In the genomic region with DNA sequence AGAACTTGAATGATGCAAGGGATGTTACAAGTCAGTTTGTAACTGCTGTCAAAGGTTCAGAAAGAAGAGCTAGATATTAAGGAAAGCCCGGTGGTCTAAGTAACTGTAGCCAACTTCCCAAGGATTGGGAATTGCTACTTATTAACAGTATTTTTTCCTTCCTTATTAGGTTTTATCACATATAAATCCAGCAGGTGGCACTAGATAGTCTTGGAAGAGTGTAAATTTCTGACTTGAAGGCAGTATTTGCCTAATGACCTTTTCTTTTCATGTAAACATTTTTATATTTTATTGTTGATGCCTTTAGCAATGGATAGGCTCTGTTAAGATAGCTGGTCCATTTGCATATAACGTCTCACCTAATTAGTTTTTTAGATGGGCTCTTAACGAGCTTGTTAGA, we compare ENCODE assay signal across 8 cellular contexts. TPM values are rescaled to one million over a fixed set of nuclear protein-coding genes. Genes with fewer than 3 reads are reported as not detected.
DNase-seq lines count a peak whose midpoint lies in the region; ATAC-seq, FAIRE-seq and TF ChIP-seq lines count a peak whose summit lies in the region.

No MANE protein-coding gene starts in this region.

- no peaks in the 10 kb centered on the region for H3K36me3 ChIP-seq in thoracic aorta

- intact Hi-C loops in activated CD8-positive, alpha-beta T cell treated with anti-CD3 and anti-CD28 coated beads for 36 hours (cut with micrococcal nuclease), result no loop called here

- H3K27ac Mint-ChIP-seq in activated CD8-positive, alpha-beta T cell treated with anti-CD3 and anti-CD28 coated beads for 36 hours, result no peak overlapping the region
- H3K27ac Mint-ChIP-seq in activated CD8-positive, alpha-beta T cell treated with anti-CD3 and anti-CD28 coated beads, Interleukin-2, amount 10 ng/mL, durations not matched to agents 7 days and 5 days, result no peak overlapping the region

- H3K4me1 Mint-ChIP-seq in activated CD8-positive, alpha-beta T cell treated with anti-CD3 and anti-CD28 coated beads for 36 hours (ENCODE audit: low read depth), result no peaks in the 10 kb centered on the region
- H3K4me1 Mint-ChIP-seq in activated CD8-positive, alpha-beta T cell treated with anti-CD3 and anti-CD28 coated beads, Interleukin-2, amount 10 ng/mL, durations not matched to agents 7 days and 5 days (ENCODE audit: low read depth), result no peaks in the 10 kb centered on the region

- H3K9me3 ChIP-seq in thoracic aorta, result no peaks in the 10 kb centered on the region

- no peak for FAIRE-seq in GM19239 (lab: Jason Lieb, UNC)

- ATAC-seq in activated CD8-positive, alpha-beta T cell treated with anti-CD3 and anti-CD28 coated beads for 36 hours, result no peak
- no peak for ATAC-seq in activated CD8-positive, alpha-beta T cell treated with anti-CD3 and anti-CD28 coated beads, Interleukin-2, amount 10 ng/mL, durations not matched to agents 7 days and 5 days
- ATAC-seq in thoracic aorta (ENCODE audit: insufficient number of reproducible peaks, low FRiP score, low read depth), result no peak

- peak; percentile 49 for TF ChIP-seq CTCF in activated CD8-positive, alpha-beta T cell treated with anti-CD3 and anti-CD28 coated beads for 36 hours (IDR thresholded peaks at IDR 0.05)
- TF ChIP-seq CTCF in fibroblast of pulmonary artery (IDR thresholded peaks at IDR 0.05; ENCODE audit: low read length, missing control alignments) (peak; percentile 54), thoracic aorta (IDR thresholded peaks at IDR 0.05) (peak; percentile 46)

- H3K27me3 ChIP-seq in thoracic aorta (replicated peaks; ENCODE audit: insufficient read depth), result no peaks in the 10 kb centered on the region

- H3K36me3 Mint-ChIP-seq in activated CD8-positive, alpha-beta T cell treated with anti-CD3 and anti-CD28 coated beads for 36 hours (ENCODE audit: low read depth), result peaks cover 3% of the 10 kb centered on the region
- H3K36me3 Mint-ChIP-seq in activated CD8-positive, alpha-beta T cell treated with anti-CD3 and anti-CD28 coated beads, Interleukin-2, amount 10 ng/mL, durations not matched to agents 7 days and 5 days (ENCODE audit: low read depth), result peaks cover 33% of the 10 kb centered on the region

- peaks cover 0 to 5% of the 10 kb centered on the region in 2 donors for H3K4me1 ChIP-seq in thoracic aorta (ENCODE audit: control insufficient read depth in 1 of 2, low read depth in 2 of 2)

- H3K27ac ChIP-seq in thoracic aorta, result no peak overlapping the region

- CTCF ChIA-PET in activated CD8-positive, alpha-beta T cell treated with anti-CD3 and anti-CD28 coated beads for 36 hours (lab: Charles Lee), result interaction anchor here (0.8 to 2.7 kb wide), 20 partner anchors 9 to 761 kb away, joined by 3 to 19 read pairs (median 4); a partner anchor contains a TSS
- CTCF ChIA-PET in activated CD8-positive, alpha-beta T cell treated with anti-CD3 and anti-CD28 coated beads, Interleukin-2, amount 10 ng/mL, durations not matched to agents 7 days and 5 days (lab: Charles Lee), result interaction anchor here (0.8 to 3.6 kb wide), 20 partner anchors 9 to 764 kb away, joined by 3 to 29 read pairs (median 4); no protein-coding TSS in a partner anchor

- H3K4me3 Mint-ChIP-seq in activated CD8-positive, alpha-beta T cell treated with anti-CD3 and anti-CD28 coated beads for 36 hours, result no peak overlapping the region
- no peak overlapping the region for H3K4me3 Mint-ChIP-seq in activated CD8-positive, alpha-beta T cell treated with anti-CD3 and anti-CD28 coated beads, Interleukin-2, amount 10 ng/mL, durations not matched to agents 7 days and 5 days

- H3K27me3 Mint-ChIP-seq in activated CD8-positive, alpha-beta T cell treated with anti-CD3 and anti-CD28 coated beads for 36 hours, result no peaks in the 10 kb centered on the region
- H3K27me3 Mint-ChIP-seq in activated CD8-positive, alpha-beta T cell treated with anti-CD3 and anti-CD28 coated beads, Interleukin-2, amount 10 ng/mL, durations not matched to agents 7 days and 5 days (ENCODE audit: low read depth), result no peaks in the 10 kb centered on the region

- DNase-seq in activated CD8-positive, alpha-beta T cell treated with anti-CD3 and anti-CD28 coated beads for 36 hours, result no peak
- DNase-seq in activated CD8-positive, alpha-beta T cell treated with anti-CD3 and anti-CD28 coated beads, Interleukin-2, amount 10 ng/mL, durations not matched to agents 7 days and 5 days, result no peak
- DNase-seq in NCI-H748 treated with DMSO at 0.1 percent for 48 hours (lab: John Stamatoyannopoulos, UW) (peak; percentile 10), fibroblast of pulmonary artery (ENCODE audit: low read depth) (peak; percentile 64), thoracic aorta (ENCODE audit: low spot score) (no peak), NK-92 (lab: John Stamatoyannopoulos, UW; ENCODE audit: unreplicated experiment) (no peak), GM19239 (ENCODE audit: insufficient read length, low spot score) (no peak)
- no peak for DNase-seq in activated CD4-positive, alpha-beta T cell treated with anti-CD3 and anti-CD28 coated beads for 1 hour

- no peaks in the 10 kb centered on the region for H3K9me3 Mint-ChIP-seq in activated CD8-positive, alpha-beta T cell treated with anti-CD3 and anti-CD28 coated beads for 36 hours
- H3K9me3 Mint-ChIP-seq in activated CD8-positive, alpha-beta T cell treated with anti-CD3 and anti-CD28 coated beads, Interleukin-2, amount 10 ng/mL, durations not matched to agents 7 days and 5 days (ENCODE audit: insufficient read depth), result no peaks in the 10 kb centered on the region

- POLR2A ChIA-PET in activated CD8-positive, alpha-beta T cell treated with anti-CD3 and anti-CD28 coated beads for 36 hours (lab: Charles Lee), result interaction anchor here (1.4 kb wide), 1 partner anchor 22 kb away, joined by 3 read pairs; no protein-coding TSS in a partner anchor
- POLR2A ChIA-PET in activated CD8-positive, alpha-beta T cell treated with anti-CD3 and anti-CD28 coated beads, Interleukin-2, amount 10 ng/mL, durations not matched to agents 7 days and 5 days (lab: Charles Lee), result no interaction called here

- H3K4me3 ChIP-seq in fibroblast of pulmonary artery (replicated peaks; ENCODE audit: low read depth, low read length) (no peak overlapping the region), thoracic aorta (no peak overlapping the region)

RNA-seq across cellular contexts. Expression of gene ANLN, which starts 51.2 kb away (rescaled TPM):
- total RNA-seq in activated CD8-positive, alpha-beta T cell treated with anti-CD3 and anti-CD28 coated beads for 36 hours, result 10 to 100 TPM; 38.1 to 45.0 TPM
- 10 to 100 TPM; 80.8 to 83.3 TPM for total RNA-seq in activated CD8-positive, alpha-beta T cell treated with anti-CD3 and anti-CD28 coated beads, Interleukin-2, amount 10 ng/mL, durations not matched to agents 7 days and 5 days
- total RNA-seq in thoracic aorta, result 1 to 10 TPM; 2.2 to 2.4 TPM

Comparison
In these comparisons a context has a peak if more than half of its experiments do, and no peak if none do; other contexts are left out.
1. DNase-seq: peak in NCI-H748 treated with DMSO at 0.1 percent for 48 hours (single experiment) and fibroblast of pulmonary artery (single experiment); none in activated CD8-positive, alpha-beta T cell treated with anti-CD3 and anti-CD28 coated beads for 36 hours (single experiment), activated CD8-positive, alpha-beta T cell treated with anti-CD3 and anti-CD28 coated beads, Interleukin-2, amount 10 ng/mL, durations not matched to agents 7 days and 5 days (single experiment), thoracic aorta (single experiment), activated CD4-positive, alpha-beta T cell treated with anti-CD3 and anti-CD28 coated beads for 1 hour (single experiment), NK-92 (single experiment) and GM19239 (single experiment).
2. RNA of gene ANLN, which starts 51.2 kb away (total RNA-seq): 80.8 to 83.3 TPM in activated CD8-positive, alpha-beta T cell treated with anti-CD3 and anti-CD28 coated beads, Interleukin-2, amount 10 ng/mL, durations not matched to agents 7 days and 5 days and 38.1 to 45.0 TPM in activated CD8-positive, alpha-beta T cell treated with anti-CD3 and anti-CD28 coated beads for 36 hours; 2.2 to 2.4 TPM in thoracic aorta; every median in the first group is over 10 times any median in the second.
3. Peak in every context shown above with its lines, with median percentiles within 50 percentile points of each other: CTCF ChIP-seq.